ENCODE assay signal across 8 cellular contexts in the genomic region with DNA sequence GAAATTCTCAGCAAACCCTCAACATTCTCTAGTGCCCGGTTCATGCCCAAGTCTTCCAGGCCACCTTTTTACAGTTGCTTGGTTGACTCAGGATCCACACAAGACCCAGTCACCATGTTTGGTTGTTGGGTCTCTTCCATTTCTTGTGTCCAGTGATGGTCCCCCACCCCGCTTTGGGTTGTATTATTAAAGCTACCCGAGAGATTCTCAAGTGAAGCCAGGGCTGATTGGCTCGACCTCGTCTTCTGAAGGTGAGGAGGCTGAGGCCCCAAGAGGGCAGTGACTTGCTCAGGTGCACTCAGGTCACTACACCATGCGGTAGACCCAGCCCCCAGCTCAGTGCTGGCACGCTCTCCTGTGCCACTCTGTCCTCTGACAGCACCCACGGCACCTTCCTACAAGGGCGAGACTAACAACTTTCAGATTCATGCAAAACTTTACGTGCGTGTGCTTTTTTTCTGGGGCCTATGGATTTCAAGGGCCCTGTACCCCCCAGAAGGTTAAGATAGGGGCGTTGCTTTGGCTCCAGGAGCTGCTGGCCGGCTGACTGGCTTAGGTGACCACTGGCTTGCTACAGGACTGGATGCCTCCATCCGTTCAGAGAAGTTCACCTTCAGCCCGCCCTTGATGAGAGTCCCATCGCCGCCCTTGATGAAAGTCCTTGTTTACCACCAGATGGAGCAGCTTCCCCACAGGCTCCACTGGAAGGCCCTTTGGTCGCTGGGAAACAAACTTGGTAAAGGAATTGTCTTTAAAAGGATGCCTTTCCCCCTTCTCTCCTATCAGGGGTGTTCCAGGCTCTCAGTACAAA. TPM values are rescaled to one million over a fixed set of nuclear protein-coding genes. Genes with fewer than 3 reads are reported as not detected.
DNase-seq lines count a peak whose midpoint lies in the region; ATAC-seq and TF ChIP-seq lines count a peak whose summit lies in the region.

No MANE protein-coding gene starts in this region.

- no peaks in the 10 kb centered on the region for H3K36me3 ChIP-seq in WERI-Rb-1
- no peaks in the 10 kb centered on the region for H3K36me3 ChIP-seq in psoas muscle (ENCODE audit: insufficient read depth in 1 of 2, low read depth in 1 of 2)

- H3K27me3 ChIP-seq in WERI-Rb-1 (ENCODE audit: insufficient read depth, low read depth, severe bottlenecking) (no peaks in the 10 kb centered on the region), psoas muscle (ENCODE audit: insufficient read depth in 3 of 3, low read length in 2 of 3) (no peaks in the 10 kb centered on the region)

- DNase-seq in ELF-1 (ENCODE audit: low read depth, low spot score), result peak; percentile 67
- peak; percentile 58 for DNase-seq in LHCN-M2 (ENCODE audit: low read depth)
- DNase-seq in WERI-Rb-1, result peak; percentile 76
- peak; percentile 50 to 92 (median 78) for DNase-seq in head of caudate nucleus
- peak; percentile 42 to 70 for DNase-seq in psoas muscle
- no peak for DNase-seq in cortex of kidney (lab: John Stamatoyannopoulos, UW)
- DNase-seq in T-helper 1 cell, result no peak
- DNase-seq in stimulated activated CD4-positive, alpha-beta T cell treated with anti-CD3 and anti-CD28 coated beads, Interleukin-1b, Interleukin-23, amount 100 ng/mL, for 48 hours, result no peak

- peak; percentile 77 to 94 (median 89) for ATAC-seq in psoas muscle

- H3K9me3 ChIP-seq in WERI-Rb-1 (ENCODE audit: severe bottlenecking) (no peaks in the 10 kb centered on the region), psoas muscle (no peaks in the 10 kb centered on the region)

- intact Hi-C loops in head of caudate nucleus (cut with DNase I) (loop anchor here (2.0 to 10.0 kb wide), 2 partner anchors 123 to 417 kb away; no protein-coding TSS in a partner anchor), psoas muscle (cut with DNase I) (loop anchor here (1.0 to 5.0 kb wide), 5 partner anchors 80 to 415 kb away; no protein-coding TSS in a partner anchor)

- H3K27ac ChIP-seq in WERI-Rb-1 (no peak overlapping the region), psoas muscle (no peak overlapping the region)

- peak; percentile 86 for TF ChIP-seq CTCF in WERI-Rb-1 (IDR thresholded peaks at IDR 0.05; ENCODE audit: low read depth, low read length)
- peak; percentile 75 for TF ChIP-seq CTCF in psoas muscle (IDR thresholded peaks at IDR 0.05)

- no peaks in the 10 kb centered on the region for H3K4me1 ChIP-seq in psoas muscle

- WGBS in psoas muscle, 3 donors, result 53 to 55% (median 54%) methylated on average over 18 of the region's 18 CpGs

- H3K4me3 ChIP-seq in WERI-Rb-1 (ENCODE audit: low read depth, low read length) (no peak overlapping the region), psoas muscle (no peak overlapping the region)

RNA-seq across cellular contexts. Expression of a gene that starts 50.4 kb away (rescaled TPM):
- total RNA-seq in LHCN-M2 (2014; rRNA removed), result not detected in 2 replicates
- polyA plus RNA-seq in LHCN-M2 (2012), result not detected
- not detected for total RNA-seq in psoas muscle
- under 1 TPM in 1 of 3 donors, not detected in 2; 0.03 TPM for polyA plus RNA-seq in psoas muscle

Comparison
In these comparisons a context has a peak if more than half of its experiments do, and no peak if none do; other contexts are left out.
1. DNase-seq: peak in ELF-1 (single experiment), LHCN-M2 (single experiment), WERI-Rb-1 (single experiment), head of caudate nucleus (42 of 42) and psoas muscle (2 of 2); none in cortex of kidney (single experiment), T-helper 1 cell (0 of 5) and stimulated activated CD4-positive, alpha-beta T cell treated with anti-CD3 and anti-CD28 coated beads, Interleukin-1b, Interleukin-23, amount 100 ng/mL, for 48 hours (single experiment).